8 cellular contexts compared by ENCODE assay signal in the genomic region with DNA sequence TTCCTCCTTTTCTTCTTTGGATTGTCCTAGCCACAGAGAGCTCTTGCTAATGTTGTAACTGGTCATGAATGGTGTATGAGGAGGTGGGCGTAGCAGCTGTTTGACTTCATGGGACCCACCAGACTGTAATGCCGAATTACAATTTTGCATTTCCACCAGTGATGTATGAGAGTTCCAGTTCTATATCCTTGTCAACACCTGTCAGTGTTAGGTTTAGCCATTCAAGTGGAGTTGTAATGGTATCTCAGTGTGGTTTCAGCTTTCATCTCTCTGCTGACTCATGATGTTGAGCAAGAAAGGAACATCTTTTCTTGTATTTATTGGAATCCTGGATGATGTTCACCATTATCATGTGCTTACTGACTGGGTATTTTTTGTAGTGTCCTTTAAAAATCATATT. TPM values are rescaled to one million over a fixed set of nuclear protein-coding genes. Genes with fewer than 3 reads are reported as not detected.
DNase-seq lines count a peak whose midpoint lies in the region; ATAC-seq and TF ChIP-seq lines count a peak whose summit lies in the region.

No MANE protein-coding gene starts in this region.

- peaks cover 68 to 77% (median 74%) of the 10 kb centered on the region in 4 donors for H3K4me1 ChIP-seq in esophagus muscularis mucosa
- peaks cover 51% of the 10 kb centered on the region for H3K4me1 ChIP-seq in suprapubic skin

- POLR2A ChIA-PET in WTC11 (lab: Charles Lee), result interaction anchor here (0.6 kb wide), 1 partner anchor 26 kb away, joined by 4 read pairs; no protein-coding TSS in a partner anchor

- TF ChIP-seq CTCF in esophagus muscularis mucosa (IDR thresholded peaks at IDR 0.05), result no peak
- TF ChIP-seq CTCF in suprapubic skin (IDR thresholded peaks at IDR 0.05), result no peak
- TF ChIP-seq CTCF in WTC11 (IDR thresholded peaks at IDR 0.05), result no peak

- no peaks in the 10 kb centered on the region for H3K27me3 Mint-ChIP-seq in activated T-cell treated with anti-CD3 and anti-CD28 coated beads, Interleukin-2, amount 50 U/mL, for 24 hours
- no peaks in the 10 kb centered on the region for H3K27me3 Mint-ChIP-seq in WTC11 (ENCODE audit: low read depth)

- TF ChIP-seq POLR2A in esophagus muscularis mucosa (IDR thresholded peaks at IDR 0.05; ENCODE audit: low read depth) (no peak), suprapubic skin (IDR thresholded peaks at IDR 0.05) (no peak)

- no peaks in the 10 kb centered on the region for H3K9me3 Mint-ChIP-seq in activated T-cell treated with anti-CD3 and anti-CD28 coated beads, Interleukin-2, amount 50 U/mL, for 24 hours
- H3K9me3 Mint-ChIP-seq in WTC11, result no peaks in the 10 kb centered on the region

- H3K9me3 ChIP-seq in esophagus muscularis mucosa, result no peaks in the 10 kb centered on the region
- H3K9me3 ChIP-seq in suprapubic skin, result no peaks in the 10 kb centered on the region

- H3K4me1 Mint-ChIP-seq in activated T-cell treated with anti-CD3 and anti-CD28 coated beads, Interleukin-2, amount 50 U/mL, for 24 hours (ENCODE audit: low read depth), result peaks cover 86% of the 10 kb centered on the region
- peaks cover 74% of the 10 kb centered on the region for H3K4me1 Mint-ChIP-seq in WTC11

- H3K4me3 Mint-ChIP-seq in activated T-cell treated with anti-CD3 and anti-CD28 coated beads, Interleukin-2, amount 50 U/mL, for 24 hours, result peak overlapping the region; percentile 41
- no peak overlapping the region for H3K4me3 Mint-ChIP-seq in WTC11

- 77% methylated on average over 2 of the region's 2 CpGs for WGBS in esophagus muscularis mucosa
- WGBS in suprapubic skin, result 70% methylated on average over 2 of the region's 2 CpGs

- H3K27me3 ChIP-seq in esophagus muscularis mucosa, result no peaks in the 10 kb centered on the region
- H3K27me3 ChIP-seq in suprapubic skin, result no peaks in the 10 kb centered on the region

- CTCF ChIA-PET in WTC11 (lab: Charles Lee), result interaction anchor here (0.6 to 1.2 kb wide), 2 partner anchors 111 to 340 kb away, joined by 3 read pairs; no protein-coding TSS in a partner anchor

- TF ChIP-seq EP300 in esophagus muscularis mucosa (IDR thresholded peaks at IDR 0.05), result no peak
- TF ChIP-seq EP300 in suprapubic skin (IDR thresholded peaks at IDR 0.05), result no peak

- H3K36me3 Mint-ChIP-seq in activated T-cell treated with anti-CD3 and anti-CD28 coated beads, Interleukin-2, amount 50 U/mL, for 24 hours (ENCODE audit: low read depth), result peaks cover 39% of the 10 kb centered on the region
- H3K36me3 Mint-ChIP-seq in WTC11, result no peaks in the 10 kb centered on the region

- H3K36me3 ChIP-seq in esophagus muscularis mucosa, result no peaks in the 10 kb centered on the region
- H3K36me3 ChIP-seq in suprapubic skin, result no peaks in the 10 kb centered on the region

- no peak overlapping the region for H3K4me3 ChIP-seq in esophagus muscularis mucosa
- no peak overlapping the region for H3K4me3 ChIP-seq in suprapubic skin

- DNase-seq in activated T-cell treated with anti-CD3 and anti-CD28 coated beads, Interleukin-2, amount 50 U/mL, for 24 hours, result no peak
- no peak for DNase-seq in activated T-cell treated with anti-CD3 and anti-CD28 coated beads, Interleukin-2, amount 50 U/mL, for 1 hour
- DNase-seq in NCI-H345 (lab: John Stamatoyannopoulos, UW), result peak; percentile 25
- peak; percentile 55 for DNase-seq in esophagus muscularis mucosa (ENCODE audit: extremely low spot score)
- no peak for DNase-seq in suprapubic skin (ENCODE audit: low spot score in 2 of 2)
- no peak for DNase-seq in WTC11 (ENCODE audit: low spot score)
- DNase-seq in NCI-H1417 treated with DMSO at 0.1 percent for 48 hours (lab: John Stamatoyannopoulos, UW), result no peak

- intact Hi-C loops in esophagus muscularis mucosa (cut with DNase I), result loop anchor here (10.0 kb wide), 1 partner anchor 179 kb away; the partner anchor contains the start of gene MRPL18

- H3K27ac ChIP-seq in esophagus muscularis mucosa (replicated peaks in 1 of 4) (peak overlapping the region in 2 of 4 donors; percentile 18 to 37), suprapubic skin (peak overlapping the region; percentile 60)

- ATAC-seq in HG02852 (IDR thresholded peaks at IDR 0.05; ENCODE audit: unreplicated experiment) (peak; percentile 55), WTC11 (no peak)

- H3K27ac Mint-ChIP-seq in activated T-cell treated with anti-CD3 and anti-CD28 coated beads, Interleukin-2, amount 50 U/mL, for 24 hours, result peak overlapping the region; percentile 92
- H3K27ac Mint-ChIP-seq in WTC11, result no peak overlapping the region

TF ChIP-seq in WTC11, 78 proteins besides CTCF, POLR2A, EP300 and RAD21 (continues in another document):
- TF ChIP-seq JAZF1 (CRISPR knock-in tag; IDR thresholded peaks at IDR 0.05), result no peak
- no peak for TF ChIP-seq RELA (CRISPR knock-in tag; IDR thresholded peaks at IDR 0.05; ENCODE audit: borderline replicate concordance)
- no peak for TF ChIP-seq ZNF263 (CRISPR knock-in tag; IDR thresholded peaks at IDR 0.05; ENCODE audit: low read depth)
- TF ChIP-seq, protein P1, sequence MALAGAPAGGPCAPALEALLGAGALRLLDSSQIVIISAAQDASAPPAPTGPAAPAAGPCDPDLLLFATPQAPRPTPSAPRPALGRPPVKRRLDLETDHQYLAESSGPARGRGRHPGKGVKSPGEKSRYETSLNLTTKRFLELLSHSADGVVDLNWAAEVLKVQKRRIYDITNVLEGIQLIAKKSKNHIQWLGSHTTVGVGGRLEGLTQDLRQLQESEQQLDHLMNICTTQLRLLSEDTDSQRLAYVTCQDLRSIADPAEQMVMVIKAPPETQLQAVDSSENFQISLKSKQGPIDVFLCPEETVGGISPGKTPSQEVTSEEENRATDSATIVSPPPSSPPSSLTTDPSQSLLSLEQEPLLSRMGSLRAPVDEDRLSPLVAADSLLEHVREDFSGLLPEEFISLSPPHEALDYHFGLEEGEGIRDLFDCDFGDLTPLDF (CRISPR knock-in tag; IDR thresholded peaks at IDR 0.05), result no peak
- TF ChIP-seq MLX (CRISPR knock-in tag; IDR thresholded peaks at IDR 0.05), result no peak
- TF ChIP-seq NFYB (CRISPR knock-in tag; conservative IDR thresholded peaks at IDR 0.05; ENCODE audit: low read depth), result no peak
- no peak for TF ChIP-seq ZBTB21 (CRISPR knock-in tag; IDR thresholded peaks at IDR 0.05; ENCODE audit: borderline replicate concordance)
- TF ChIP-seq IRF2 (CRISPR knock-in tag; IDR thresholded peaks at IDR 0.05; ENCODE audit: borderline replicate concordance, low read depth), result no peak
- TF ChIP-seq TCF7 (CRISPR knock-in tag; IDR thresholded peaks at IDR 0.05; ENCODE audit: low read depth), result no peak
- no peak for TF ChIP-seq ZNF425 (CRISPR knock-in tag; conservative IDR thresholded peaks at IDR 0.05)
- no peak for TF ChIP-seq ZNF317 (CRISPR knock-in tag; IDR thresholded peaks at IDR 0.05; ENCODE audit: borderline replicate concordance, low read depth)
- TF ChIP-seq ZNF219 (CRISPR knock-in tag; IDR thresholded peaks at IDR 0.05; ENCODE audit: borderline replicate concordance), result no peak
- no peak for TF ChIP-seq ATF1 (CRISPR knock-in tag; IDR thresholded peaks at IDR 0.05)
- TF ChIP-seq EMX1 (CRISPR knock-in tag; IDR thresholded peaks at IDR 0.05), result no peak
- TF ChIP-seq ATF6 (CRISPR knock-in tag; IDR thresholded peaks at IDR 0.05), result no peak
- no peak for TF ChIP-seq SOX15 (CRISPR knock-in tag; IDR thresholded peaks at IDR 0.05)
- TF ChIP-seq GTF2I (CRISPR knock-in tag; conservative IDR thresholded peaks at IDR 0.05), result no peak
- TF ChIP-seq GRHL2 (CRISPR knock-in tag; IDR thresholded peaks at IDR 0.05; ENCODE audit: insufficient replicate concordance, severe bottlenecking), result no peak

RNA-seq across cellular contexts. Expression of gene IGF2R, which starts 5.1 kb away (rescaled TPM):
- 10 to 100 TPM; 43.6 to 75.3 (median 58.4) TPM for total RNA-seq in esophagus muscularis mucosa
- 100 to 1,000 TPM in 1 of 4 donors, 10 to 100 TPM in 3; 58.2 to 137 (median 90.6) TPM for total RNA-seq in suprapubic skin
- 59.4 to 75.3 TPM (median 62.3 TPM) in 3 replicates for total RNA-seq in WTC11 (2021)

Comparison
In these comparisons a context has a peak if more than half of its experiments do, and no peak if none do; other contexts are left out.
1. DNase-seq: peak in NCI-H345 (single experiment) and esophagus muscularis mucosa (single experiment); none in activated T-cell treated with anti-CD3 and anti-CD28 coated beads, Interleukin-2, amount 50 U/mL, for 24 hours (single experiment), activated T-cell treated with anti-CD3 and anti-CD28 coated beads, Interleukin-2, amount 50 U/mL, for 1 hour (single experiment), suprapubic skin (0 of 2), WTC11 (single experiment) and NCI-H1417 treated with DMSO at 0.1 percent for 48 hours (single experiment).